8 cellular contexts compared by ENCODE assay signal in genomic region chr17:60390881-60391418, GRCh38. TPM values are rescaled to one million over a fixed set of nuclear protein-coding genes. Genes with fewer than 3 reads are reported as not detected.
A peak's percentile ranks its signal among the peaks of the same experiment; 100 is the strongest.
DNase-seq lines count a peak whose midpoint lies in the region; ATAC-seq and TF ChIP-seq lines count a peak whose summit lies in the region.

No MANE protein-coding gene starts in this region.

- H3K9me3 ChIP-seq in iPS-15b (ENCODE audit: control insufficient read depth, insufficient read depth, low read length) = no peaks in the 10 kb centered on the region

- H3K9ac ChIP-seq in iPS-15b (ENCODE audit: low read depth, low read length) = peak overlapping the region; percentile 86

- H3K36me3 ChIP-seq in BJ (ENCODE audit: control insufficient read depth, insufficient read depth, low read length) (no peaks in the 10 kb centered on the region), H7 (replicated peaks; ENCODE audit: control insufficient read depth, insufficient read depth, low read length) (no peaks in the 10 kb centered on the region), iPS-15b (ENCODE audit: control insufficient read depth, insufficient read depth, low read length) (no peaks in the 10 kb centered on the region)

- ATAC-seq in HG03354 (IDR thresholded peaks at IDR 0.05; ENCODE audit: poor library complexity, severe bottlenecking, unreplicated experiment) = no peak

- no peak for TF ChIP-seq CTCF in BJ (IDR thresholded peaks at IDR 0.05; ENCODE audit: insufficient read depth, low read depth, low read length)

- peaks cover 27% of the 10 kb centered on the region for H3K4me1 ChIP-seq in iPS-15b (ENCODE audit: control insufficient read depth, insufficient read depth, low read length)

- H3K27me3 ChIP-seq in BJ (ENCODE audit: control insufficient read depth, insufficient read depth, low read length) (no peaks in the 10 kb centered on the region), H7 (ENCODE audit: control insufficient read depth, insufficient read depth, low read length) (no peaks in the 10 kb centered on the region), iPS-15b (ENCODE audit: control insufficient read depth, insufficient read depth, low read length) (no peaks in the 10 kb centered on the region)

- H3K4me3 ChIP-seq in BJ (ENCODE audit: low read depth, low read length) = peak overlapping the region; percentile 82
- peak overlapping the region; percentile 97 for H3K4me3 ChIP-seq in H7 (ENCODE audit: insufficient read depth, low read depth, low read length)
- peak overlapping the region; percentile 94 for H3K4me3 ChIP-seq in iPS-15b (ENCODE audit: low read depth, low read length)
- peak overlapping the region; percentile 96 for H3K4me3 ChIP-seq in skeletal muscle cell (ENCODE audit: low read depth, low read length)

- CTCF ChIA-PET in BJ (lab: Yijun Ruan, JAX) = interaction anchor here (0.7 to 1.7 kb wide), 5 partner anchors 14 to 160 kb away, joined by 3 to 6 read pairs (median 3); no protein-coding TSS in a partner anchor

- POLR2A ChIA-PET in BJ (lab: Charles Lee) = no interaction called here

- DNase-seq in BJ (ENCODE audit: low read depth) = no peak
- DNase-seq in H7 = peak; percentile 50
- DNase-seq in RPMI7951 (ENCODE audit: low read depth) = peak; percentile 31
- DNase-seq in astrocyte of the hippocampus (ENCODE audit: low read depth, low spot score) = peak; percentile 71
- DNase-seq in skeletal muscle cell (ENCODE audit: low read depth) = peak; percentile 27
- DNase-seq in retina = no peak

RNA-seq across cellular contexts. Expression of gene USP32, which starts 1.0 kb away (rescaled TPM):
- 23.8 and 38.4 TPM in 2 replicates for polyA plus RNA-seq in BJ (2011; rRNA removed)
- 28.2 and 29.5 TPM in 2 replicates for polyA minus RNA-seq in BJ (2011; rRNA and poly(A)+ RNA removed)
- total RNA-seq in H7 (2014; rRNA removed; shearing (Covaris generic)) = 60.2 and 91.5 TPM in 2 replicates
- total RNA-seq in RPMI7951 (2014; rRNA removed; shearing (Covaris generic)) = 21.4 and 25.0 TPM in 2 replicates

RNA-seq across cellular contexts. Expression of gene CHCT1, which starts 31.3 kb away (rescaled TPM):
- not detected in 2 replicates for polyA plus RNA-seq in BJ (2011; rRNA removed)
- not detected in 2 replicates for polyA minus RNA-seq in BJ (2011; rRNA and poly(A)+ RNA removed)
- not detected in 2 replicates for total RNA-seq in H7 (2014; rRNA removed; shearing (Covaris generic))
- not detected in 2 replicates for total RNA-seq in RPMI7951 (2014; rRNA removed; shearing (Covaris generic))

Comparison
In these comparisons a context has a peak if more than half of its experiments do, and no peak if none do; other contexts are left out.
1. DNase-seq: peak in H7 (single experiment), RPMI7951 (single experiment), astrocyte of the hippocampus (single experiment) and skeletal muscle cell (single experiment); none in BJ (single experiment) and retina (single experiment).
2. Peak in every context shown above with its lines, with median percentiles within 50 percentile points of each other: H3K4me3 ChIP-seq.